23 cellular contexts compared by ENCODE assay signal in the genomic region with DNA sequence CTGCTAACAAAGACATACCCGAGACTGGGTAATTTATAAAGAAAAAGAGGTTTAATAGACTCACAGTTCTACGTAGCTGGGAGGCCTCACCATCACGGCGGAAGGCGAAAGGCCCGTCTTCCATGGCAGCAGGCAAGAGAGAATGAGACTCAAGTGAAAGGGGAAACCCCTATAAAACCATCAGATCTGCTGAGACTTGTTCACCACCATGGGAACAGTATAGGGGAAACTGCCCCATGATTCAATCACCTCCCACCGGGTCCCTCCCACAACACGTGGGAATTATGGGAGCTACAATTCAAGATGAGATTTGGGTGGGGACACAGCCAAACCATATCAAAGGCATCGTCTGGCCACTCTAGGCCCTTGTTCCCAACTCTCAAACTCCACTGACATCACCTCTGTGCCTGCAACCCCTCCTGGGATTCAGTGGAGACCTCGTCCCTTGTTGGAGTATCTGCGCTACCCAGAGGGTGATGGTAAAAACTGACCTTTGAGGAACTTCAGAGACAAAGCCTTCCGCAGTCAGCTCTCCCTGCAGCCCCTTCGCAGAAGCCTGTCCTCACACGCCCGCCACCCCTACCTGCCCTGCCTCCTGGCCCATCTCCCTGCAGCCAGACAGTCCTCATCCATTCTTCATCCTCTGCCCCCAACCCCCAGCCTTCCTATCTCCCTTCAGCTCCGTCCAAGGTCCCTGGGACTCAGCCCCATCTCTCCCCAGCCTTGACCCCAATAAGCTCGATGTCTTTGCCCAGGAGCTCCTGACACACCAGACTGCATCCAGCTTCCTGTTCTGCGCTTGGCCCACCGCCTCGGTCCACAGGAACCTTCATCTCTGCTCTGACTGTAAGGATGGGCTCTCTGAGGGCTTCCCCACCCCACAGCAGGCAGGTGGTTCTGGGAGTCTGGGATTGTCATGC. TPM values are rescaled to one million over a fixed set of nuclear protein-coding genes. Genes with fewer than 3 reads are reported as not detected.
DNase-seq lines count a peak whose midpoint lies in the region; ATAC-seq and TF ChIP-seq lines count a peak whose summit lies in the region.
"Had no signal": no experiment of that assay in that cellular context is flagged by ENCODE, and none has a peak within 500 bp of the region (broad histone marks: within the 10 kb centered on the region; RNA-seq: fewer than 3 reads in every experiment).

No MANE protein-coding gene starts in this region.

- H3K4me3 ChIP-seq in HUES6 (ENCODE audit: low read depth, low read length) (no peak overlapping the region), mucosa of descending colon (no peak overlapping the region)
- H3K4me3 ChIP-seq: pancreas, thoracic aorta had no signal

- intact Hi-C loops in CD14-positive monocyte (cut with micrococcal nuclease) = no loop called here
- intact Hi-C loops in mucosa of descending colon (cut with DNase I, micrococcal nuclease) = no loop called here

- no peaks in the 10 kb centered on the region for H3K4me1 Mint-ChIP-seq in CD14-positive monocyte

- no peak overlapping the region for H3K27ac ChIP-seq in HUES6 (ENCODE audit: low read depth, low read length)
- H3K27ac ChIP-seq: pancreas, thoracic aorta had no signal

- no peaks in the 10 kb centered on the region for H3K9me3 Mint-ChIP-seq in CD14-positive monocyte
- H3K9me3 Mint-ChIP-seq: activated naive CD8-positive, alpha-beta T cell treated with anti-CD3 and anti-CD28 coated beads, Interleukin-2, amount 10 ng/mL, durations not matched to agents 7 days and 5 days had no signal

- H3K4me1 ChIP-seq in HUES6 (ENCODE audit: control insufficient read depth, insufficient read depth, low read length) = peaks cover 21% of the 10 kb centered on the region
- no peaks in the 10 kb centered on the region for H3K4me1 ChIP-seq in mucosa of descending colon (ENCODE audit: low read depth)
- H3K4me1 ChIP-seq: pancreas had no signal

- H3K4me3 Mint-ChIP-seq in CD14-positive monocyte = no peak overlapping the region
- H3K4me3 Mint-ChIP-seq: activated naive CD8-positive, alpha-beta T cell treated with anti-CD3 and anti-CD28 coated beads, Interleukin-2, amount 10 ng/mL, durations not matched to agents 7 days and 5 days had no signal

- H3K36me3 Mint-ChIP-seq in CD14-positive monocyte = no peaks in the 10 kb centered on the region
- H3K36me3 Mint-ChIP-seq: activated naive CD8-positive, alpha-beta T cell treated with anti-CD3 and anti-CD28 coated beads, Interleukin-2, amount 10 ng/mL, durations not matched to agents 7 days and 5 days had no signal

- H3K9me3 ChIP-seq in HUES6 (ENCODE audit: control insufficient read depth, insufficient read depth, low read depth, low read length) (no peaks in the 10 kb centered on the region), mucosa of descending colon (no peaks in the 10 kb centered on the region)
- H3K9me3 ChIP-seq: pancreas, thoracic aorta had no signal

- H3K27me3 ChIP-seq in HUES6 (ENCODE audit: control insufficient read depth, insufficient read depth, low read length) = no peaks in the 10 kb centered on the region
- H3K27me3 ChIP-seq: pancreas had no signal

- no peak for ATAC-seq in mucosa of descending colon
- ATAC-seq: pancreas had no signal

- no peak overlapping the region for H3K27ac Mint-ChIP-seq in CD14-positive monocyte
- H3K27ac Mint-ChIP-seq: activated naive CD8-positive, alpha-beta T cell treated with anti-CD3 and anti-CD28 coated beads, Interleukin-2, amount 10 ng/mL, durations not matched to agents 7 days and 5 days had no signal

- in situ Hi-C loops in G401 (cut with HindIII; ENCODE audit: low sequenced_read_pairs) = loop anchor here (25.0 kb wide), 1 partner anchor 544 kb away; no protein-coding TSS in a partner anchor

- DNase-seq in CD14-positive monocyte (ENCODE audit: low spot score) (peak; percentile 42), ecto neural progenitor cell (ENCODE audit: low spot score) (peak; percentile 44), mucosa of descending colon (peak in 2 of 3 donors; percentile 12 to 20), Kasumi-1 (lab: John Stamatoyannopoulos, UW) (no peak), NCI-H2029 (lab: John Stamatoyannopoulos, UW) (no peak), G401 (ENCODE audit: low spot score) (no peak)
- DNase-seq in activated CD4-positive, CD25-positive, alpha-beta regulatory T cell treated with anti-CD3 and anti-CD28 coated beads, Interleukin-2, amount 50 U/mL, for 72 hours = no peak
- DNase-seq: activated CD4-positive, alpha-beta T cell treated with anti-CD3 and anti-CD28 coated beads, Interleukin-2, amount 50 U/mL, for 1 hour; activated naive CD8-positive, alpha-beta T cell treated with anti-CD3 and anti-CD28 coated beads, Interleukin-2, amount 10 ng/mL, durations not matched to agents 7 days and 5 days; AML-193; effector CD4-positive, alpha-beta T cell; GDM1; NCI-H2081; NCI-H69; OCI-M1; stimulated activated CD4-positive, alpha-beta T cell treated with anti-CD3 and anti-CD28 coated beads, Interleukin-4, amount 100 ng/mL, for 1 hour; stimulated activated CD8-positive, alpha-beta memory T cell treated with anti-CD3 and anti-CD28 coated beads, Interleukin-4, amount 100 ng/mL, for 48 hours had no signal

- peaks cover 2 to 7% (median 4%) of the 10 kb centered on the region in 3 donors for H3K27me3 Mint-ChIP-seq in CD14-positive monocyte (ENCODE audit: low read depth in 3 of 3)
- H3K27me3 Mint-ChIP-seq: activated naive CD8-positive, alpha-beta T cell treated with anti-CD3 and anti-CD28 coated beads, Interleukin-2, amount 10 ng/mL, durations not matched to agents 7 days and 5 days had no signal

- peak overlapping the region; percentile 57 for H3K9ac ChIP-seq in HUES6 (ENCODE audit: low read length)

- no peak for TF ChIP-seq CTCF in CD14-positive monocyte (IDR thresholded peaks at IDR 0.05)
- no peak for TF ChIP-seq CTCF in mucosa of descending colon (IDR thresholded peaks at IDR 0.05)

- H3K36me3 ChIP-seq in HUES6 (ENCODE audit: control insufficient read depth, insufficient read depth, low read length) = peaks cover 29% of the 10 kb centered on the region
- no peaks in the 10 kb centered on the region for H3K36me3 ChIP-seq in mucosa of descending colon (ENCODE audit: low read depth)

RNA-seq across cellular contexts. Expression of a gene that starts 15.8 kb away (rescaled TPM):
- polyA plus RNA-seq in CD14-positive monocyte = not detected
- total RNA-seq in mucosa of descending colon = 10 to 100 TPM; 44.6 to 82.4 (median 58.9) TPM
- total RNA-seq in G401 (2014; rRNA removed; shearing (Covaris generic)) = 91.6 and 101 TPM in 2 replicates

RNA-seq across cellular contexts. Expression of a gene that starts 18.4 kb away (rescaled TPM):
- polyA plus RNA-seq in CD14-positive monocyte = 1 to 10 TPM; 3.9 to 5.2 TPM
- 10 to 100 TPM; 21.8 to 30.5 (median 22.4) TPM for total RNA-seq in mucosa of descending colon
- 17.1 and 19.8 TPM in 2 replicates for total RNA-seq in G401 (2014; rRNA removed; shearing (Covaris generic))

RNA-seq across cellular contexts. Expression of a gene that starts 47.0 kb away (rescaled TPM):
- polyA plus RNA-seq in CD14-positive monocyte = not detected
- total RNA-seq in mucosa of descending colon = not detected
- total RNA-seq in G401 (2014; rRNA removed; shearing (Covaris generic)) = not detected in 2 replicates
- total RNA-seq: activated naive CD8-positive, alpha-beta T cell treated with anti-CD3 and anti-CD28 coated beads, Interleukin-2, amount 10 ng/mL, durations not matched to agents 7 days and 5 days; kidney epithelial cell; mononuclear cell; skeletal muscle tissue; thoracic aorta had no signal

Comparison
In these comparisons a context has a peak if more than half of its experiments do, and no peak if none do; other contexts are left out.
1. DNase-seq: peak in CD14-positive monocyte (single experiment), ecto neural progenitor cell (single experiment) and mucosa of descending colon (2 of 3); none in Kasumi-1 (0 of 2), activated CD4-positive, CD25-positive, alpha-beta regulatory T cell treated with anti-CD3 and anti-CD28 coated beads, Interleukin-2, amount 50 U/mL, for 72 hours (single experiment), NCI-H2029 (single experiment) and G401 (single experiment).